Comparison of ENCODE assay signal across 23 cellular contexts in genomic region chr7:57071-57470, GRCh38.
DNase-seq lines count a peak whose midpoint lies in the region; ATAC-seq and TF ChIP-seq lines count a peak whose summit lies in the region.
"Had no signal": no experiment of that assay in that cellular context is flagged by ENCODE, and none has a peak within 500 bp of the region (broad histone marks: within the 10 kb centered on the region; RNA-seq: fewer than 3 reads in every experiment).

No MANE protein-coding gene starts in this region.

- TF ChIP-seq EP300 in sigmoid colon (IDR thresholded peaks at IDR 0.05) = no peak

- H3K27ac Mint-ChIP-seq in stimulated activated naive CD8-positive, alpha-beta T cell treated with anti-CD3 and anti-CD28 coated beads, Interleukin-15, amount 100 ng/mL, for 72 hours = no peak overlapping the region
- no peak overlapping the region for H3K27ac Mint-ChIP-seq in naive thymus-derived CD8-positive, alpha-beta T cell
- H3K27ac Mint-ChIP-seq: B cell, CD14-positive monocyte, IgD-negative memory B cell had no signal

- H3K27me3 ChIP-seq in lower lobe of right lung (ENCODE audit: low read depth) (no peaks in the 10 kb centered on the region), sigmoid colon (no peaks in the 10 kb centered on the region)

- ATAC-seq in stimulated activated naive CD8-positive, alpha-beta T cell treated with anti-CD3 and anti-CD28 coated beads, Interleukin-15, amount 100 ng/mL, for 72 hours = peak; percentile 22
- ATAC-seq in stimulated activated naive CD8-positive, alpha-beta T cell treated with anti-CD3 and anti-CD28 coated beads, Interleukin-15, Interleukin-2, amounts not matched to agents 100 U/mL and 50 U/mL, for 24 hours = no peak
- ATAC-seq in lower lobe of right lung (no peak), GM18519 (IDR thresholded peaks at IDR 0.05; ENCODE audit: low FRiP score, unreplicated experiment) (no peak)
- ATAC-seq in naive thymus-derived CD8-positive, alpha-beta T cell = no peak
- ATAC-seq: A549 had no signal

- H3K36me3 ChIP-seq in lower lobe of right lung (no peaks in the 10 kb centered on the region), sigmoid colon (no peaks in the 10 kb centered on the region)

- H3K27ac ChIP-seq in lower lobe of right lung (no peak overlapping the region), sigmoid colon (no peak overlapping the region)
- H3K27ac ChIP-seq: A549 had no signal

- H3K4me1 ChIP-seq in lower lobe of right lung (peaks cover 3% of the 10 kb centered on the region), sigmoid colon (no peaks in the 10 kb centered on the region)
- H3K4me1 ChIP-seq: A549 had no signal

- TF ChIP-seq CTCF in lower lobe of right lung (IDR thresholded peaks at IDR 0.05) (no peak), sigmoid colon (IDR thresholded peaks at IDR 0.05) (no peak)

- no peaks in the 10 kb centered on the region for H3K4me1 Mint-ChIP-seq in stimulated activated naive CD8-positive, alpha-beta T cell treated with anti-CD3 and anti-CD28 coated beads, Interleukin-15, amount 100 ng/mL, for 72 hours
- no peaks in the 10 kb centered on the region for H3K4me1 Mint-ChIP-seq in naive thymus-derived CD8-positive, alpha-beta T cell
- H3K4me1 Mint-ChIP-seq: B cell had no signal

- no peaks in the 10 kb centered on the region for H3K27me3 Mint-ChIP-seq in stimulated activated naive CD8-positive, alpha-beta T cell treated with anti-CD3 and anti-CD28 coated beads, Interleukin-15, amount 100 ng/mL, for 72 hours
- peaks cover 0 to 10% (median 0%) of the 10 kb centered on the region in 5 donors for H3K27me3 Mint-ChIP-seq in naive thymus-derived CD8-positive, alpha-beta T cell

- TF ChIP-seq POLR2A in sigmoid colon (IDR thresholded peaks at IDR 0.05) = no peak

- H3K9me3 ChIP-seq in lower lobe of right lung (no peaks in the 10 kb centered on the region), sigmoid colon (no peaks in the 10 kb centered on the region)
- H3K9me3 ChIP-seq: A549 had no signal

- intact Hi-C loops in lower lobe of right lung (cut with DNase I) (no loop called here), sigmoid colon (cut with DNase I) (no loop called here)

- peak in 1 of 2 donors; percentile 7 for DNase-seq in stimulated activated naive CD8-positive, alpha-beta T cell treated with anti-CD3 and anti-CD28 coated beads, Interleukin-15, amount 100 ng/mL, for 72 hours
- DNase-seq in stimulated activated naive CD8-positive, alpha-beta T cell treated with anti-CD3 and anti-CD28 coated beads, Interleukin-15, Interleukin-2, amounts not matched to agents 100 U/mL and 50 U/mL, for 24 hours = no peak
- DNase-seq in lower lobe of right lung = peak; percentile 27
- DNase-seq in sigmoid colon = peak; percentile 49
- no peak for DNase-seq in NCI-H82 treated with DMSO at 0.1 percent for 48 hours (lab: John Stamatoyannopoulos, UW; ENCODE audit: unreplicated experiment)
- no peak for DNase-seq in naive thymus-derived CD8-positive, alpha-beta T cell
- DNase-seq in NCI-H510A treated with DMSO at 0.1 percent for 48 hours (lab: John Stamatoyannopoulos, UW) = no peak
- DNase-seq: DMS53, EL, GF-D8, NCI-H1105 treated with DMSO at 0.1 percent for 48 hours, NCI-H1694, NCI-H2081, NCI-H2171, NCI-H345, NCI-H524 treated with DMSO at 0.1 percent for 48 hours, OCI-M1, SHP77 had no signal

- H3K36me3 Mint-ChIP-seq in naive thymus-derived CD8-positive, alpha-beta T cell = no peaks in the 10 kb centered on the region
- H3K36me3 Mint-ChIP-seq: IgD-negative memory B cell had no signal

- WGBS in sigmoid colon, 2 donors = 89% methylated on average over 8 of the region's 8 CpGs

- no peak overlapping the region for H3K4me3 ChIP-seq in lower lobe of right lung
- no peak overlapping the region for H3K4me3 ChIP-seq in sigmoid colon
- H3K4me3 ChIP-seq: A549 had no signal

- no peaks in the 10 kb centered on the region for H3K9me3 Mint-ChIP-seq in stimulated activated naive CD8-positive, alpha-beta T cell treated with anti-CD3 and anti-CD28 coated beads, Interleukin-15, amount 100 ng/mL, for 72 hours
- H3K9me3 Mint-ChIP-seq in naive thymus-derived CD8-positive, alpha-beta T cell = no peaks in the 10 kb centered on the region

- POLR2A ChIA-PET in naive thymus-derived CD8-positive, alpha-beta T cell (lab: Charles Lee) = no interaction called here

- no peak overlapping the region for H3K4me3 Mint-ChIP-seq in stimulated activated naive CD8-positive, alpha-beta T cell treated with anti-CD3 and anti-CD28 coated beads, Interleukin-15, amount 100 ng/mL, for 72 hours
- H3K4me3 Mint-ChIP-seq in naive thymus-derived CD8-positive, alpha-beta T cell = no peak overlapping the region
- H3K4me3 Mint-ChIP-seq: B cell, CD14-positive monocyte, IgD-negative memory B cell had no signal

Comparison
In these comparisons a context has a peak if more than half of its experiments do, and no peak if none do; other contexts are left out.
1. DNase-seq: peak in lower lobe of right lung (single experiment) and sigmoid colon (single experiment); none in stimulated activated naive CD8-positive, alpha-beta T cell treated with anti-CD3 and anti-CD28 coated beads, Interleukin-15, Interleukin-2, amounts not matched to agents 100 U/mL and 50 U/mL, for 24 hours (single experiment), NCI-H82 treated with DMSO at 0.1 percent for 48 hours (single experiment), naive thymus-derived CD8-positive, alpha-beta T cell (0 of 10) and NCI-H510A treated with DMSO at 0.1 percent for 48 hours (single experiment).